In genomic region chr17:17346428-17347233, GRCh38 we compare ENCODE assay signal across 15 cellular contexts.
"Had no signal": no experiment of that assay in that cellular context is flagged by ENCODE, and none has a peak within 500 bp of the region (broad histone marks: within the 10 kb centered on the region; RNA-seq: fewer than 3 reads in every experiment).

No MANE protein-coding gene starts in this region.

- H3K9me3 ChIP-seq: gastroesophageal sphincter, thoracic aorta had no signal

- ATAC-seq: activated CD4-positive, CD25-positive, alpha-beta regulatory T cell treated with anti-CD3 and anti-CD28 coated beads, Interleukin-2, amount 50 U/mL, for 24 hours; activated CD8-positive, alpha-beta memory T cell treated with anti-CD3 and anti-CD28 coated beads, Interleukin-2, amount 10 ng/mL, durations not matched to agents 7 days and 5 days; activated T-cell treated with anti-CD3 and anti-CD28 coated beads, Interleukin-2, amount 50 U/mL, for 72 hours; gastroesophageal sphincter; naive thymus-derived CD8-positive, alpha-beta T cell had no signal

- H3K4me3 ChIP-seq: gastroesophageal sphincter, lung, thoracic aorta had no signal

- H3K36me3 ChIP-seq: thoracic aorta had no signal

- DNase-seq: activated CD4-positive, alpha-beta T cell treated with anti-CD3 and anti-CD28 coated beads, Interleukin-2, amount 50 U/mL, for 4 hours; activated CD8-positive, alpha-beta memory T cell treated with anti-CD3 and anti-CD28 coated beads, Interleukin-2, amount 10 ng/mL, durations not matched to agents 7 days and 5 days; activated naive CD4-positive, alpha-beta T cell; activated T-cell treated with anti-CD3 and anti-CD28 coated beads, Interleukin-2, amount 50 U/mL, for 72 hours; caudate nucleus; cortex of kidney; effector memory CD4-positive, alpha-beta T cell; naive thymus-derived CD8-positive, alpha-beta T cell; stimulated activated CD4-positive, alpha-beta T cell treated with anti-CD3 and anti-CD28 coated beads, Interleukin-2, amount 100 ng/mL, for 48 hours; stimulated activated naive CD4-positive, alpha-beta T cell treated with Interleukin-2 at 50 U/mL for 16 hours had no signal

- H3K4me1 ChIP-seq: gastroesophageal sphincter had no signal

- H3K27ac ChIP-seq: epithelial cell of prostate, gastroesophageal sphincter, thoracic aorta had no signal
